ENCODE assay signal across 16 cellular contexts in the genomic region with DNA sequence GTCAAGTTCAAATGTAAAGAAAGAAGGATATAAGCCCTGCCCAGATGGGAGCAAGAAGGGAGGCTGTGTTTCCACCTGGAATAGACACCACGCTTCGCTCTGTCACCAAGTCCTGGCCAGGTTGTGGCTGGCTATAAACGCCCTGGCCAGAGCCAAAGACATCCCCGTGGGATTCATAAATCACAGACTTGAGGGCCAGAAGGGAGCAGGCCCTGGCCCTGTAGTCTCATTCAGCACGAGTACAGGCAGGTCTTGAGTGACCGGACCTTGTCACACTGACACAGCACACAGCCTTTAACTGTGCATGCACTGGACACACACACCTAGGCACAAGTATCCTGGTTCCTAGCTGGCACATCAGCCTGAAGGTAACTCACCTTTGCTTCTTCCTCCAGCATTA.
"Had no signal": no experiment of that assay in that cellular context is flagged by ENCODE, and none has a peak within 500 bp of the region (broad histone marks: within the 10 kb centered on the region; RNA-seq: fewer than 3 reads in every experiment).

No MANE protein-coding gene starts in this region.

- H3K4me3 ChIP-seq: cardiac muscle cell, colonic mucosa, mucosa of descending colon, uterus had no signal

- H3K27ac Mint-ChIP-seq: activated CD4-positive, alpha-beta memory T cell treated with anti-CD3 and anti-CD28 coated beads, Interleukin-2, amount 10 ng/mL, durations not matched to agents 7 days and 5 days; activated CD4-positive, alpha-beta T cell treated with anti-CD3 and anti-CD28 coated beads for 36 hours had no signal

- H3K4me3 Mint-ChIP-seq: activated CD4-positive, alpha-beta memory T cell treated with anti-CD3 and anti-CD28 coated beads, Interleukin-2, amount 10 ng/mL, durations not matched to agents 7 days and 5 days; activated CD4-positive, alpha-beta T cell treated with anti-CD3 and anti-CD28 coated beads for 36 hours; natural killer cell had no signal

- H3K9me3 Mint-ChIP-seq: activated CD4-positive, alpha-beta memory T cell treated with anti-CD3 and anti-CD28 coated beads, Interleukin-2, amount 10 ng/mL, durations not matched to agents 7 days and 5 days; natural killer cell had no signal

- H3K36me3 Mint-ChIP-seq: natural killer cell had no signal

- H3K36me3 ChIP-seq: cardiac muscle cell, colonic mucosa, uterus had no signal

- FAIRE-seq: astrocyte had no signal

- DNase-seq: activated CD4-positive, alpha-beta memory T cell treated with anti-CD3 and anti-CD28 coated beads, Interleukin-2, amount 10 ng/mL, durations not matched to agents 7 days and 5 days; activated CD4-positive, alpha-beta T cell treated with anti-CD3 and anti-CD28 coated beads for 36 hours; activated gamma-delta T cell treated with Interleukin-2 at 50 U/mL for 16 hours; colonic mucosa; effector CD8-positive, alpha-beta T cell; hypothalamus; mucosa of descending colon; natural killer cell; stimulated activated CD4-positive, alpha-beta T cell treated with anti-CD3 and anti-CD28 coated beads, Interleukin-4, amount 100 ng/mL, for 1 hour; stimulated activated CD8-positive, alpha-beta memory T cell treated with anti-CD3 and anti-CD28 coated beads, Interleukin-4, amount 100 ng/mL, for 48 hours; stimulated activated naive CD8-positive, alpha-beta T cell treated with anti-CD3 and anti-CD28 coated beads, Interleukin-15, Interleukin-2, amounts not matched to agents 100 U/mL and 50 U/mL, for 24 hours; T-helper 9 cell; uterus had no signal

- H3K4me1 ChIP-seq: colonic mucosa had no signal

- ATAC-seq: activated CD4-positive, alpha-beta T cell treated with anti-CD3 and anti-CD28 coated beads for 36 hours; mucosa of descending colon; natural killer cell; stimulated activated naive CD8-positive, alpha-beta T cell treated with anti-CD3 and anti-CD28 coated beads, Interleukin-15, Interleukin-2, amounts not matched to agents 100 U/mL and 50 U/mL, for 24 hours had no signal

- H3K27me3 ChIP-seq: colonic mucosa, uterus had no signal

- H3K27ac ChIP-seq: cardiac muscle cell, colonic mucosa, epithelial cell of prostate had no signal

- H3K9me3 ChIP-seq: colonic mucosa, mucosa of descending colon, uterus had no signal
